In genomic region chr9:33160446-33160845, GRCh38 we compare ENCODE assay signal across 8 cellular contexts. TPM values are rescaled to one million over a fixed set of nuclear protein-coding genes. Genes with fewer than 3 reads are reported as not detected.
DNase-seq lines count a peak whose midpoint lies in the region; ATAC-seq and TF ChIP-seq lines count a peak whose summit lies in the region.
"Not testable (repeated sequence)": the region's sequence is repeated elsewhere in the genome, so short reads cannot be mapped to it uniquely, and the experiment has no call there.

No MANE protein-coding gene starts in this region.

- not testable (repeated sequence) for DNase-seq in Caco-2; PC-3; activated CD8-positive, alpha-beta T cell treated with anti-CD3 and anti-CD28 coated beads, Interleukin-2, amount 10 ng/mL, durations not matched to agents 7 days and 5 days; breast epithelium (ENCODE audit: low spot score in 2 of 2); foreskin keratinocyte; gastrocnemius medialis; transverse colon

- peaks cover 90% of the 10 kb centered on the region for H3K4me1 ChIP-seq in Caco-2
- H3K4me1 ChIP-seq in PC-3 (ENCODE audit: insufficient read depth, low read length) = peaks cover 90% of the 10 kb centered on the region
- H3K4me1 ChIP-seq in breast epithelium = peaks cover 35 to 71% of the 10 kb centered on the region in 2 donors
- peaks cover 66% of the 10 kb centered on the region for H3K4me1 ChIP-seq in foreskin keratinocyte
- H3K4me1 ChIP-seq in mucosa of stomach (ENCODE audit: control insufficient read depth, insufficient read depth, low read length) = peaks cover 80% of the 10 kb centered on the region
- H3K4me1 ChIP-seq in gastrocnemius medialis = peaks cover 99% of the 10 kb centered on the region in 2 donors
- H3K4me1 ChIP-seq in transverse colon = peaks cover 61 to 97% (median 87%) of the 10 kb centered on the region in 4 donors

- H2AFZ ChIP-seq in PC-3 (ENCODE audit: low read length) = not testable (repeated sequence)

- WGBS in transverse colon (ENCODE audit: low coverage in 1 of 2), 2 donors = 65 to 82% methylated on average over 7 to 9 of the region's 9 CpGs

- in situ Hi-C loops in gastrocnemius medialis (cut with MboI; ENCODE audit: low sequenced_read_pairs in 4 of 4) = loop anchor here in 1 of 4 donors (25.0 kb wide), 1 partner anchor 773 kb away; the partner anchor contains the start of gene ACO1
- in situ Hi-C loops in transverse colon (cut with MboI; ENCODE audit: low pct_ligation_motif_present in 1 of 4, low pct_unique_long_range_greater_than_20kb in 1 of 4, low sequenced_read_pairs in 3 of 4) = not testable (repeated sequence)

- H3F3A ChIP-seq in PC-3 (ENCODE audit: low read length, unreplicated experiment) = not testable (repeated sequence)

- not testable (repeated sequence) for H3K9me2 ChIP-seq in PC-3 (replicated peaks; ENCODE audit: low read length)

- intact Hi-C loops in Caco-2 (cut with micrococcal nuclease; ENCODE audit: unreplicated experiment) = loop anchor here (5.0 kb wide), 1 partner anchor 128 kb away; no protein-coding TSS in a partner anchor
- intact Hi-C loops in PC-3 (cut with micrococcal nuclease) = loop anchor here (5.0 kb wide), 1 partner anchor 43 kb away; no protein-coding TSS in a partner anchor
- intact Hi-C loops in breast epithelium (cut with DNase I; ENCODE audit: low total_unique reads); gastrocnemius medialis (cut with DNase I; ENCODE audit: low total_unique reads); transverse colon (cut with DNase I; ENCODE audit: low total_unique reads): not testable (repeated sequence)

- peaks cover 74% of the 10 kb centered on the region for H3K4me1 Mint-ChIP-seq in Caco-2 (ENCODE audit: low read depth, unreplicated experiment)
- H3K4me1 Mint-ChIP-seq in activated CD8-positive, alpha-beta T cell treated with anti-CD3 and anti-CD28 coated beads, Interleukin-2, amount 10 ng/mL, durations not matched to agents 7 days and 5 days (ENCODE audit: low read depth) = peaks cover 93% of the 10 kb centered on the region

- TF ChIP-seq EP300 in transverse colon (IDR thresholded peaks at IDR 0.05; ENCODE audit: low read depth) = not testable (repeated sequence)

- peaks cover 43% of the 10 kb centered on the region for H3K36me3 Mint-ChIP-seq in Caco-2 (ENCODE audit: insufficient read depth, unreplicated experiment)
- peaks cover 18% of the 10 kb centered on the region for H3K36me3 Mint-ChIP-seq in activated CD8-positive, alpha-beta T cell treated with anti-CD3 and anti-CD28 coated beads, Interleukin-2, amount 10 ng/mL, durations not matched to agents 7 days and 5 days (ENCODE audit: low read depth)

- H3K9me3 ChIP-seq in Caco-2; PC-3 (ENCODE audit: low read length); breast epithelium; mucosa of stomach (ENCODE audit: control insufficient read depth, low read length); gastrocnemius medialis; transverse colon: not testable (repeated sequence)

- POLR2A ChIA-PET in Caco-2 (lab: Charles Lee) = interaction anchor here (1.4 to 1.8 kb wide), 2 partner anchors 9 to 12 kb away, joined by 5 to 6 read pairs; no protein-coding TSS in a partner anchor
- POLR2A ChIA-PET in PC-3 (lab: Charles Lee; ENCODE audit: unreplicated experiment) = interaction anchor here (0.6 kb wide), 1 partner anchor 8 kb away, joined by 6 read pairs; no protein-coding TSS in a partner anchor
- POLR2A ChIA-PET in activated CD8-positive, alpha-beta T cell treated with anti-CD3 and anti-CD28 coated beads, Interleukin-2, amount 10 ng/mL, durations not matched to agents 7 days and 5 days (lab: Charles Lee) = interaction anchor here (0.6 to 2.5 kb wide), 4 partner anchors 17 to 136 kb away, joined by 3 to 9 read pairs (median 4); partner anchors contain the start of gene NFX1

- not testable (repeated sequence) for ATAC-seq in PC-3; activated CD8-positive, alpha-beta T cell treated with anti-CD3 and anti-CD28 coated beads, Interleukin-2, amount 10 ng/mL, durations not matched to agents 7 days and 5 days; foreskin keratinocyte; gastrocnemius medialis

- H3K9me3 Mint-ChIP-seq in Caco-2 (ENCODE audit: unreplicated experiment); activated CD8-positive, alpha-beta T cell treated with anti-CD3 and anti-CD28 coated beads, Interleukin-2, amount 10 ng/mL, durations not matched to agents 7 days and 5 days (ENCODE audit: insufficient read depth): not testable (repeated sequence)

- not testable (repeated sequence) for H3K27me3 Mint-ChIP-seq in Caco-2 (ENCODE audit: insufficient read depth, unreplicated experiment); activated CD8-positive, alpha-beta T cell treated with anti-CD3 and anti-CD28 coated beads, Interleukin-2, amount 10 ng/mL, durations not matched to agents 7 days and 5 days (ENCODE audit: low read depth)

- CTCF ChIA-PET in Caco-2 (lab: Charles Lee) = interaction anchor here (1.0 to 1.2 kb wide), 2 partner anchors 9 to 29 kb away, joined by 3 to 4 read pairs; no protein-coding TSS in a partner anchor
- CTCF ChIA-PET in PC-3 (lab: Charles Lee) = not testable (repeated sequence)
- CTCF ChIA-PET in activated CD8-positive, alpha-beta T cell treated with anti-CD3 and anti-CD28 coated beads, Interleukin-2, amount 10 ng/mL, durations not matched to agents 7 days and 5 days (lab: Charles Lee) = interaction anchor here (0.7 to 1.9 kb wide), 6 partner anchors 9 to 134 kb away, joined by 4 to 6 read pairs (median 4); no protein-coding TSS in a partner anchor

- not testable (repeated sequence) for TF ChIP-seq POLR2A in breast epithelium (IDR thresholded peaks at IDR 0.05); gastrocnemius medialis (IDR thresholded peaks at IDR 0.05); transverse colon (IDR thresholded peaks at IDR 0.05)

- peak overlapping the region; percentile 81 for H3K27ac Mint-ChIP-seq in Caco-2 (ENCODE audit: unreplicated experiment)
- H3K27ac Mint-ChIP-seq in activated CD8-positive, alpha-beta T cell treated with anti-CD3 and anti-CD28 coated beads, Interleukin-2, amount 10 ng/mL, durations not matched to agents 7 days and 5 days = peak overlapping the region; percentile 93

- peaks cover 95% of the 10 kb centered on the region for H3K79me2 ChIP-seq in PC-3 (ENCODE audit: low read length)

- not testable (repeated sequence) for H4K20me1 ChIP-seq in PC-3 (ENCODE audit: low read length)

- not testable (repeated sequence) for H3K4me3 ChIP-seq in Caco-2 (ENCODE audit: low read depth, low read length); mucosa of stomach (ENCODE audit: low read length); transverse colon
- H3K4me3 ChIP-seq in PC-3 (ENCODE audit: low read length) (peak overlapping the region; percentile 57), breast epithelium (peak overlapping the region in 1 of 3 donors; percentile 90), gastrocnemius medialis (peak overlapping the region in 1 of 4 donors; percentile 43)

- not testable (repeated sequence) for H3K27me3 ChIP-seq in Caco-2 (replicated peaks; ENCODE audit: control insufficient read depth, insufficient read depth, low read length); PC-3 (ENCODE audit: low read length); breast epithelium; foreskin keratinocyte; mucosa of stomach (ENCODE audit: control insufficient read depth, insufficient read depth, low read length); gastrocnemius medialis; transverse colon

- H3K9ac ChIP-seq in PC-3 (ENCODE audit: low read length) (peak overlapping the region; percentile 54), mucosa of stomach (ENCODE audit: low read length) (peak overlapping the region; percentile 61)

- not testable (repeated sequence) for TF ChIP-seq CTCF in Caco-2 (IDR thresholded peaks at IDR 0.05; ENCODE audit: insufficient read depth in 1 of 2, low read depth in 1 of 2, low read length in 1 of 2, severe bottlenecking in 1 of 2, unreplicated experiment in 1 of 2); PC-3 (conservative IDR thresholded peaks at IDR 0.05; ENCODE audit: low read depth, low read length); breast epithelium (IDR thresholded peaks at IDR 0.05); foreskin keratinocyte (conservative IDR thresholded peaks at IDR 0.05); gastrocnemius medialis (IDR thresholded peaks at IDR 0.05 in 4 of 5, conservative IDR thresholded peaks at IDR 0.05 in 1 of 5); transverse colon (IDR thresholded peaks at IDR 0.05)

- BruUV-seq in Caco-2 (replicated peaks; lab: Mats Ljungman, UMichigan) (TSS peak; percentile 3), PC-3 (replicated peaks; lab: Mats Ljungman, UMichigan) (TSS peak; percentile 35)

- H3K27ac ChIP-seq in PC-3 (ENCODE audit: low read length) (peak overlapping the region; percentile 100), breast epithelium (peak overlapping the region; percentile 98 to 99), foreskin keratinocyte (peak overlapping the region; percentile 100), gastrocnemius medialis (peak overlapping the region; percentile 96 to 99 (median 99)), transverse colon (peak overlapping the region; percentile 93 to 97 (median 96))

- H3K36me3 ChIP-seq in Caco-2 (ENCODE audit: control insufficient read depth, insufficient read depth, low read length); PC-3 (ENCODE audit: low read depth, low read length); breast epithelium; mucosa of stomach (ENCODE audit: control insufficient read depth, insufficient read depth, low read length); gastrocnemius medialis; transverse colon: not testable (repeated sequence)

- peak overlapping the region; percentile 82 for H3K4me2 ChIP-seq in PC-3 (ENCODE audit: low read length)

- H3K4me3 Mint-ChIP-seq in Caco-2 (ENCODE audit: unreplicated experiment) = peak overlapping the region; percentile 89
- not testable (repeated sequence) for H3K4me3 Mint-ChIP-seq in activated CD8-positive, alpha-beta T cell treated with anti-CD3 and anti-CD28 coated beads, Interleukin-2, amount 10 ng/mL, durations not matched to agents 7 days and 5 days

RNA-seq across cellular contexts. Expression of gene B4GALT1, which starts 6.7 kb away (rescaled TPM):
- 104 and 121 TPM in 2 replicates for total RNA-seq in Caco-2 (2022)
- total RNA-seq in PC-3 (2014; rRNA removed) = 14.8 and 23.1 TPM in 2 replicates
- total RNA-seq in activated CD8-positive, alpha-beta T cell treated with anti-CD3 and anti-CD28 coated beads, Interleukin-2, amount 10 ng/mL, durations not matched to agents 7 days and 5 days = 10 to 100 TPM; 27.8 to 28.5 TPM
- 10 to 100 TPM; 60.8 to 81.8 (median 66.2) TPM for total RNA-seq in breast epithelium
- total RNA-seq in foreskin keratinocyte = 61.8 and 83.6 TPM in 2 replicates
- polyA plus RNA-seq in foreskin keratinocyte = 55.4 and 62.0 TPM in 2 replicates
- 10 to 100 TPM; 24.2 to 56.2 (median 42.7) TPM for total RNA-seq in gastrocnemius medialis
- total RNA-seq in transverse colon = 100 to 1,000 TPM in 2 of 4 donors, 10 to 100 TPM in 2; 23.7 to 126 (median 93.7) TPM
